In the genomic region with DNA sequence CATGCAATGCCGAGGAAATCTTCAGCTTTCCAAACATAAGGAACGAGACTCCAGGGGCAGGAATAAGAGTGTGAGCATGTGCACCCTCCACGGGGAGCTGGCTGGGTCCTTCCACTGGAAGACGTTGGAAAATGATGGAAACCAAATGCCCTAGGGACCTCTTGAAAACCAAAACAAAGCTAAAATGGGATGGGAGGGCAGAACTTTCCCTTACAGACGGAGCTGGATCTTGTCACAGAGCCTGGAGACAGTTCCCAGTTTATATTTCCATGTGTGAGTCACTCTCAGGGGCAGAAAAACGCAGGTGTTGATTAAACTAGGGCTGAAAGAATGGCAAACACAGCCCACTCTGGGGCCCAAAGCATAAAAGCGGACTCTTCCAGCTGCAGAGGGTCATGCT, we compare ENCODE assay signal across 26 cellular contexts. TPM values are rescaled to one million over a fixed set of nuclear protein-coding genes. Genes with fewer than 3 reads are reported as not detected.
DNase-seq lines count a peak whose midpoint lies in the region; ATAC-seq and TF ChIP-seq lines count a peak whose summit lies in the region.
"Had no signal": no experiment of that assay in that cellular context is flagged by ENCODE, and none has a peak within 500 bp of the region (broad histone marks: within the 10 kb centered on the region; RNA-seq: fewer than 3 reads in every experiment).

No MANE protein-coding gene starts in this region.

- H3K36me3 ChIP-seq in liver (ENCODE audit: control insufficient read depth in 4 of 4, insufficient read depth in 3 of 4, low read depth in 1 of 4, low read length in 3 of 4), result no peaks in the 10 kb centered on the region
- H3K36me3 ChIP-seq in right lobe of liver, result no peaks in the 10 kb centered on the region
- H3K36me3 ChIP-seq in body of pancreas (replicated peaks in 1 of 2; ENCODE audit: insufficient read depth in 1 of 2, low read depth in 2 of 2), result no peaks in the 10 kb centered on the region
- H3K36me3 ChIP-seq: breast epithelium, stomach had no signal

- TF ChIP-seq POLR2A in right lobe of liver (IDR thresholded peaks at IDR 0.05) (no peak), body of pancreas (IDR thresholded peaks at IDR 0.05) (no peak)

- DNase-seq in right lobe of liver, result no peak
- no peak for DNase-seq in body of pancreas
- DNase-seq in mucosa of gallbladder (ENCODE audit: low spot score), result peak; percentile 53
- DNase-seq in substantia nigra (lab: John Stamatoyannopoulos, UW), result no peak
- no peak for DNase-seq in H4 (ENCODE audit: low spot score)
- DNase-seq in medulla oblongata (ENCODE audit: extremely low spot score), result no peak
- DNase-seq: activated CD4-positive, alpha-beta T cell treated with anti-CD3 and anti-CD28 coated beads for 48 hours; activated CD8-positive, alpha-beta memory T cell treated with anti-CD3 and anti-CD28 coated beads, Interleukin-2, amount 10 ng/mL, durations not matched to agents 7 days and 5 days; activated naive CD8-positive, alpha-beta T cell treated with anti-CD3 and anti-CD28 coated beads, Interleukin-2, amount 50 U/mL, for 24 hours; CD8-positive, alpha-beta T cell; DMS79 treated with DMSO at 0.1 percent for 48 hours; head of caudate nucleus; MM.1S; natural killer cell; NCI-H1930; NCI-H524; stimulated activated CD4-positive, alpha-beta T cell treated with anti-CD3 and anti-CD28 coated beads, Interleukin-4, amount 100 ng/mL, for 24 hours; stomach; T-cell had no signal

- no peak overlapping the region for H3K27ac ChIP-seq in liver (ENCODE audit: low read depth in 1 of 2, low read length in 2 of 2)
- H3K27ac ChIP-seq in right lobe of liver, result no peak overlapping the region
- no peak overlapping the region for H3K27ac ChIP-seq in body of pancreas
- H3K27ac ChIP-seq in substantia nigra (ENCODE audit: low read depth, low read length, poor library complexity, severe bottlenecking), result no peak overlapping the region
- H3K27ac ChIP-seq: breast epithelium, parathyroid adenoma, skin epidermis had no signal

- intact Hi-C loops in right lobe of liver (cut with DNase I), result no loop called here
- intact Hi-C loops in body of pancreas (cut with DNase I), result no loop called here

- TF ChIP-seq CTCF in liver (IDR thresholded peaks at IDR 0.05; ENCODE audit: low read depth, low read length, missing input control) (no peak), right lobe of liver (IDR thresholded peaks at IDR 0.05) (no peak), body of pancreas (IDR thresholded peaks at IDR 0.05) (no peak)

- no peak overlapping the region for H3K9ac ChIP-seq in liver (ENCODE audit: low read depth in 1 of 2, low read length in 2 of 2)
- H3K9ac ChIP-seq: parathyroid adenoma had no signal

- H3K4me1 ChIP-seq in liver (ENCODE audit: control insufficient read depth in 4 of 4, insufficient read depth in 4 of 4, low read length in 3 of 4), result no peaks in the 10 kb centered on the region
- no peaks in the 10 kb centered on the region for H3K4me1 ChIP-seq in right lobe of liver
- H3K4me1 ChIP-seq in body of pancreas, result no peaks in the 10 kb centered on the region
- H3K4me1 ChIP-seq: breast epithelium, parathyroid adenoma had no signal

- no peaks in the 10 kb centered on the region for H3K9me3 ChIP-seq in liver (ENCODE audit: control insufficient read depth in 4 of 4, low read length in 3 of 4)
- H3K9me3 ChIP-seq in right lobe of liver, result no peaks in the 10 kb centered on the region
- no peaks in the 10 kb centered on the region for H3K9me3 ChIP-seq in body of pancreas
- H3K9me3 ChIP-seq: breast epithelium, stomach had no signal

- no peak for ATAC-seq in right lobe of liver
- ATAC-seq in body of pancreas, result peak; percentile 9
- ATAC-seq in HG03108 (IDR thresholded peaks at IDR 0.05; ENCODE audit: unreplicated experiment), result no peak
- ATAC-seq: activated CD8-positive, alpha-beta memory T cell treated with anti-CD3 and anti-CD28 coated beads, Interleukin-2, amount 10 ng/mL, durations not matched to agents 7 days and 5 days; activated naive CD8-positive, alpha-beta T cell treated with anti-CD3 and anti-CD28 coated beads, Interleukin-2, amount 50 U/mL, for 24 hours; activated T-helper 17 cell treated with anti-CD3 and anti-CD28 coated beads, Interleukin-2, amount 50 U/mL, for 72 hours; CD8-positive, alpha-beta T cell; natural killer cell; T-cell had no signal

- WGBS in liver, result 60% methylated on average over 7 of the region's 7 CpGs
- 41% methylated on average over 7 of the region's 7 CpGs for WGBS in right lobe of liver (ENCODE audit: insufficient coverage, low coverage, low lambda C conversion rate, missing lambda C conversion rate)
- WGBS in body of pancreas, 2 donors, result 43 to 44% methylated on average over 7 of the region's 7 CpGs

- no peak overlapping the region for H3K4me3 ChIP-seq in liver (ENCODE audit: low read depth in 1 of 3, low read length in 3 of 3)
- no peak overlapping the region for H3K4me3 ChIP-seq in right lobe of liver
- H3K4me3 ChIP-seq in body of pancreas, result no peak overlapping the region
- H3K4me3 ChIP-seq: breast epithelium, skin epidermis, stomach had no signal

- no peaks in the 10 kb centered on the region for H3K27me3 ChIP-seq in liver (ENCODE audit: control insufficient read depth in 4 of 4, insufficient read depth in 4 of 4, low read length in 3 of 4)
- H3K27me3 ChIP-seq in right lobe of liver, result no peaks in the 10 kb centered on the region
- H3K27me3 ChIP-seq in body of pancreas, result no peaks in the 10 kb centered on the region
- H3K27me3 ChIP-seq: breast epithelium had no signal

- no peak for TF ChIP-seq RAD21 in liver (IDR thresholded peaks at IDR 0.05)

TF ChIP-seq in liver, 16 proteins besides CTCF, POLR2A, EP300 and RAD21:
- TF ChIP-seq REST (IDR thresholded peaks at IDR 0.05) (peak; percentile 24), NR2F2 (IDR thresholded peaks at IDR 0.05) (peak; percentile 45), EGR1 (IDR thresholded peaks at IDR 0.05; ENCODE audit: low read depth in 2 of 2) (no peak)
- TF ChIP-seq, protein P1, sequence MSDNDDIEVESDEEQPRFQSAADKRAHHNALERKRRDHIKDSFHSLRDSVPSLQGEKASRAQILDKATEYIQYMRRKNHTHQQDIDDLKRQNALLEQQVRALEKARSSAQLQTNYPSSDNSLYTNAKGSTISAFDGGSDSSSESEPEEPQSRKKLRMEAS (IDR thresholded peaks at IDR 0.05), result no peak

RNA-seq across cellular contexts. Expression of gene DNAH17, which starts 34.4 kb away (rescaled TPM):
- total RNA-seq in liver, result under 1 TPM in 1 of 2 donors, not detected in 1; 0.09 TPM
- under 1 TPM in 1 of 2 donors, not detected in 1; 0.79 TPM for polyA plus RNA-seq in liver
- total RNA-seq in right lobe of liver, result under 1 TPM in 1 of 6 experiments, not detected in 5; 0.04 TPM
- total RNA-seq in body of pancreas, result not detected
- total RNA-seq in mucosa of gallbladder, result not detected
- 0.02 TPM in 1 of 2 replicates, not detected in the other for total RNA-seq in H4 (2014; rRNA removed; shearing (Covaris generic))
- total RNA-seq: epithelial cell of proximal tubule had no signal
